Comparison of ENCODE assay signal across 8 cellular contexts in the genomic region with DNA sequence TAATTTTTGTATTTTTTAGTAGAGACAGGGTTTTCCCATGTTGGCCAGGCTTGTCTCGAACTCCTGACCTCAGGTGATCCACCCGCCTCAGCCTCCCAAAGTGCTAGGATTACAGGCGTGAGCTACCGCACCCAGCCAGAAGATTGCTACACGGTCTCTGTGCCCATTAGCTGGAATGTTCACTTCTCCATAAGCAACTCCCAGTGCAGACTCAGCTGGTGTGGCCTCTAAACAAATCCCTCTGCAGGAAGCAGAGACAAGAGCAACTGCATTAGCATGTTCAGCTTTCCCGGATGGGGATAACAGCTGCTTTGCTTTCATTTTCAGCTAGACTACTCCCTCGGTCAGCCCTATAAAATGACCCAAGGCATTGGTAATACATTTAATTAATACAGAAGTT. TPM values are rescaled to one million over a fixed set of nuclear protein-coding genes. Genes with fewer than 3 reads are reported as not detected.
DNase-seq lines count a peak whose midpoint lies in the region; TF ChIP-seq lines count a peak whose summit lies in the region.
"Not testable (repeated sequence)": the region's sequence is repeated elsewhere in the genome, so short reads cannot be mapped to it uniquely, and the experiment has no call there.

No MANE protein-coding gene starts in this region.

- not testable (repeated sequence) for H3K9ac ChIP-seq in muscle layer of colon (ENCODE audit: low read length)

- H3K27ac ChIP-seq in angular gyrus (ENCODE audit: low read depth, low read length) (peak overlapping the region; percentile 40), esophagus squamous epithelium (peak overlapping the region; percentile 71 to 87 (median 86)), muscle layer of colon (ENCODE audit: low read depth, low read length) (peak overlapping the region; percentile 60)

- not testable (repeated sequence) for H3K9me3 ChIP-seq in esophagus squamous epithelium; muscle layer of colon (ENCODE audit: low read length)

- H3K4me1 ChIP-seq in esophagus squamous epithelium (peaks cover 14 to 36% (median 17%) of the 10 kb centered on the region in 3 donors), muscle layer of colon (ENCODE audit: insufficient read depth, low read length) (peaks cover 20% of the 10 kb centered on the region)

- TF ChIP-seq POLR2A in esophagus squamous epithelium (IDR thresholded peaks at IDR 0.05): not testable (repeated sequence)

- intact Hi-C loops in esophagus squamous epithelium (cut with DNase I): not testable (repeated sequence)

- 9 to 19% methylated on average over 7 of the region's 7 CpGs for WGBS in esophagus squamous epithelium, 2 donors

- not testable (repeated sequence) for H3K36me3 ChIP-seq in esophagus squamous epithelium; muscle layer of colon (ENCODE audit: insufficient read depth, low read length)

- peak in 3 of 6 experiments; percentile 29 to 35 (median 31) for TF ChIP-seq CTCF in esophagus squamous epithelium (IDR thresholded peaks at IDR 0.05)

- H3K4me3 ChIP-seq in esophagus squamous epithelium: peak overlapping the region in 3 of 4 donors; percentile 13 to 26 (median 13)
- H3K4me3 ChIP-seq in muscle layer of colon (ENCODE audit: low read depth in 1 of 2, low read length in 2 of 2): not testable (repeated sequence)

- not testable (repeated sequence) for H3K27me3 ChIP-seq in esophagus squamous epithelium; muscle layer of colon (ENCODE audit: control insufficient read depth in 1 of 2, insufficient read depth in 2 of 2, low read length in 2 of 2)

- DNase-seq in AG08396 (ENCODE audit: low spot score): peak; percentile 55
- peak; percentile 65 for DNase-seq in HCEC 1CT
- DNase-seq in NCI-H774 (lab: John Stamatoyannopoulos, UW): peak; percentile 64
- not testable (repeated sequence) for DNase-seq in esophagus squamous epithelium (lab: John Stamatoyannopoulos, UW)
- DNase-seq in iPS-NIHi11 (ENCODE audit: low spot score): peak; percentile 44
- DNase-seq in smooth muscle cell of the brain vasculature (ENCODE audit: low read depth, low spot score): peak; percentile 37

RNA-seq across cellular contexts. Expression of gene MUTYH, which starts 20.7 kb away (rescaled TPM):
- 10 to 100 TPM in 3 of 4 donors, 1 to 10 TPM in 1; 8.4 to 23.5 (median 19.1) TPM for total RNA-seq in esophagus squamous epithelium

RNA-seq across cellular contexts. Expression of gene TOE1, which starts 21.0 kb away (rescaled TPM):
- total RNA-seq in esophagus squamous epithelium: 10 to 100 TPM in 1 of 4 donors, 1 to 10 TPM in 3; 6.4 to 11.4 (median 9.1) TPM

RNA-seq across cellular contexts. Expression of gene HPDL, which starts 34.3 kb away (rescaled TPM):
- 1 to 10 TPM; 4.0 to 4.8 (median 4.6) TPM for total RNA-seq in esophagus squamous epithelium
